1 cellular context compared by ENCODE assay signal in the genomic region with DNA sequence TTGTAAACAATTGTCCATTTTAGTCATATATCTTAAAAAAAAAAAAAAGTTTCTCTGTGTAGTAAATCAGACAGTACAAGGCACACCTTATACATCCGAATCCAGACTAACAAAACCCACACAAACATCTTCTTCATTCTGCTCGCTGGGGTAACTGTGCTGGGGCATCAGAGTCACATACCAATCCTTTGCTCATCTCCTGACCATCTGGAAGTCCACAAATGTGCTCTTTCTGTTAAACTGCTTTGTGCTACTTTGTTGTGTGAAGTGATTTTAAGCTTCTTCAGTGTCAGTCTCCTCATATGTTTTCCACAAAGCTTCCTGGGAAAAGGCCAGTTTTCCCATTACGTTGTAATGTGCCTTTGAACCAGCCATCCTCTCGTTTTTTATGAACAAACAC.
TF ChIP-seq lines count a peak whose summit lies in the region.

No MANE protein-coding gene starts in this region.

TF ChIP-seq in IMR-90, 13 proteins besides CTCF, POLR2A, EP300 and RAD21 (continued from another document):
- TF ChIP-seq USF2 (IDR thresholded peaks at IDR 0.05; ENCODE audit: low read depth, low read length) = no peak
- no peak for TF ChIP-seq MXI1 (IDR thresholded peaks at IDR 0.05; ENCODE audit: borderline replicate concordance, low read depth, low read length)
- no peak for TF ChIP-seq MAFK (IDR thresholded peaks at IDR 0.05; ENCODE audit: low read depth, low read length)
